8 cellular contexts compared by ENCODE assay signal in the genomic region with DNA sequence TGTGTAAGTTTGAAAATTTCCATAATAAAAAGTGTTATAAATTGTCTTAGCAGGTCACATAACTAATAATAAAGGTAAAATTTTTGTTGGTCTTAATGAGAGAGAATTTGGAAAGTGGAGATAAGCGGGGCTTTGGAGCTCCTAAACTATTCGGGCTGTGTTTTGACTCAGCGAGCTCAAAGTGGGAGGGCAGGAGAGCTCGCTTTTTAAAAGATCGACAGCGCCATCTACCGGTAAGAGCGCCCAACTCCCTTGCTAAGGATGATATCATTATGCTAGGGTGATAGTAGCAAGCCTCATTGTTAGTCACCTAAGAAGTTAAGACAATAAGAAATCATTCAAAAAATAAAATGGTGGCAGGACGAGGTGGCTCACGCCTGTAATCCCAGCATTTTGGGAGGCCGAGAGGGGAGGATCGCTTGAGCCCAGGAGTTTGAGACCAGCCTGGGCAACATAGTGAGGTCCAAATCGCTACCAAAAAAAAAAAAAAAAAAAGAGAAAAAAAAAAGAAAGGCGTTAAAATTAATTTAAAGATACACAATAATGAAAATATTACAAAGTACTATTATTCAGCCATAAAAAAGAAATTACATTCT. TPM values are rescaled to one million over a fixed set of nuclear protein-coding genes. Genes with fewer than 3 reads are reported as not detected.
DNase-seq lines count a peak whose midpoint lies in the region; ATAC-seq and TF ChIP-seq lines count a peak whose summit lies in the region.

No MANE protein-coding gene starts in this region.

- H3K9ac ChIP-seq in SU-DHL-6 (ENCODE audit: low read length) = no peak overlapping the region

- H2AFZ ChIP-seq in ACC112 (ENCODE audit: low read length, unreplicated experiment) (peak overlapping the region; percentile 26), SU-DHL-6 (ENCODE audit: low read depth, low read length, severe bottlenecking) (no peak overlapping the region)

- ATAC-seq in GM18861 (IDR thresholded peaks at IDR 0.05; ENCODE audit: unreplicated experiment) (peak; percentile 56), Right ventricle myocardium superior (ENCODE audit: poor library complexity) (peak; percentile 98)
- peak; percentile 97 to 100 for ATAC-seq in activated naive CD4-positive, alpha-beta T cell treated with anti-CD3 and anti-CD28 coated beads, Interleukin-2, amount 50 U/mL, for 72 hours

- no peaks in the 10 kb centered on the region for H3K36me3 Mint-ChIP-seq in activated naive CD4-positive, alpha-beta T cell treated with anti-CD3 and anti-CD28 coated beads, Interleukin-2, amount 50 U/mL, for 72 hours

- no peaks in the 10 kb centered on the region for H3K9me3 Mint-ChIP-seq in activated naive CD4-positive, alpha-beta T cell treated with anti-CD3 and anti-CD28 coated beads, Interleukin-2, amount 50 U/mL, for 72 hours

- intact Hi-C loops in Right ventricle myocardium superior (cut with DNase I) = loop anchor here (10.0 kb wide), 1 partner anchor 343 kb away; the partner anchor contains the start of genes FLOT1 and IER3
- intact Hi-C loops in prostate gland (cut with DNase I) = loop anchor here (5.0 kb wide), 1 partner anchor 260 kb away; no protein-coding TSS in a partner anchor
- intact Hi-C loops in vagina (cut with DNase I) = no loop called here

- no peaks in the 10 kb centered on the region for H3F3A ChIP-seq in SU-DHL-6 (ENCODE audit: insufficient read depth)

- WGBS in prostate gland = 13% methylated on average over 14 of the region's 14 CpGs

- H3K9me2 ChIP-seq in SU-DHL-6 (replicated peaks; ENCODE audit: insufficient read depth, low read length) = no peaks in the 10 kb centered on the region

- no peaks in the 10 kb centered on the region for H4K20me1 ChIP-seq in SU-DHL-6 (ENCODE audit: low read depth, low read length)

- H3K79me2 ChIP-seq in ACC112 (ENCODE audit: control insufficient read depth, insufficient read depth, low read length, unreplicated experiment) (no peaks in the 10 kb centered on the region), SU-DHL-6 (ENCODE audit: insufficient read depth, low read length) (no peaks in the 10 kb centered on the region)

- TF ChIP-seq POLR2A in prostate gland (IDR thresholded peaks at IDR 0.05) = no peak
- TF ChIP-seq POLR2A in vagina (IDR thresholded peaks at IDR 0.05) = no peak

- H3K36me3 ChIP-seq in ACC112 (ENCODE audit: insufficient read depth, low read length) (no peaks in the 10 kb centered on the region), SU-DHL-6 (ENCODE audit: low read length) (no peaks in the 10 kb centered on the region), prostate gland (no peaks in the 10 kb centered on the region), vagina (no peaks in the 10 kb centered on the region)

- no peaks in the 10 kb centered on the region for H3K9me3 ChIP-seq in SU-DHL-6 (ENCODE audit: insufficient read depth, low read length)
- no peaks in the 10 kb centered on the region for H3K9me3 ChIP-seq in prostate gland
- H3K9me3 ChIP-seq in vagina = no peaks in the 10 kb centered on the region

- H3K4me2 ChIP-seq in SU-DHL-6 (ENCODE audit: low read depth, low read length, poor library complexity, severe bottlenecking) = no peak overlapping the region

- H3K4me1 ChIP-seq in ACC112 (ENCODE audit: control insufficient read depth, insufficient read depth, low read length, unreplicated experiment) (peaks cover 19% of the 10 kb centered on the region), prostate gland (replicated peaks) (no peaks in the 10 kb centered on the region), vagina (peaks cover 12% of the 10 kb centered on the region)

- H3K27ac ChIP-seq in ACC112 (ENCODE audit: low read depth, low read length) (peak overlapping the region; percentile 50), SU-DHL-6 (ENCODE audit: low read depth, low read length) (no peak overlapping the region), prostate gland (no peak overlapping the region), vagina (peak overlapping the region; percentile 39)

- no peaks in the 10 kb centered on the region for H3K27me3 ChIP-seq in ACC112 (ENCODE audit: insufficient read depth, low read length)
- H3K27me3 ChIP-seq in SU-DHL-6 (ENCODE audit: low read length) = no peaks in the 10 kb centered on the region
- no peaks in the 10 kb centered on the region for H3K27me3 ChIP-seq in prostate gland (replicated peaks; ENCODE audit: insufficient read depth)
- no peaks in the 10 kb centered on the region for H3K27me3 ChIP-seq in vagina

- DNase-seq in NCI-H1048 (lab: John Stamatoyannopoulos, UW) = peak; percentile 56
- DNase-seq in activated naive CD4-positive, alpha-beta T cell treated with anti-CD3 and anti-CD28 coated beads, Interleukin-2, amount 50 U/mL, for 72 hours (ENCODE audit: low spot score in 2 of 2) = peak; percentile 83 to 89
- DNase-seq in Right ventricle myocardium superior = peak; percentile 90
- peak; percentile 88 for DNase-seq in prostate gland (ENCODE audit: low spot score)
- no peak for DNase-seq in vagina (ENCODE audit: extremely low spot score in 2 of 2)

- peak overlapping the region; percentile 49 for H3K4me3 ChIP-seq in ACC112 (ENCODE audit: low read depth, low read length)
- no peak overlapping the region for H3K4me3 ChIP-seq in SU-DHL-6 (ENCODE audit: insufficient read depth, low read length, poor library complexity, severe bottlenecking)
- no peak overlapping the region for H3K4me3 ChIP-seq in prostate gland
- H3K4me3 ChIP-seq in vagina = no peak overlapping the region

- peak; percentile 95 for TF ChIP-seq CTCF in SU-DHL-6 (IDR thresholded peaks at IDR 0.05; ENCODE audit: insufficient read depth, low read length, poor library complexity, severe bottlenecking)
- peak; percentile 65 to 86 (median 84) for TF ChIP-seq CTCF in prostate gland (IDR thresholded peaks at IDR 0.05)
- TF ChIP-seq CTCF in vagina (IDR thresholded peaks at IDR 0.05) = peak in 2 of 3 experiments; percentile 59 to 79

- H3K27ac Mint-ChIP-seq in activated naive CD4-positive, alpha-beta T cell treated with anti-CD3 and anti-CD28 coated beads, Interleukin-2, amount 50 U/mL, for 72 hours = no peak overlapping the region

RNA-seq across cellular contexts. Expression of gene C6orf15, which starts 24.8 kb away (rescaled TPM):
- total RNA-seq in activated naive CD4-positive, alpha-beta T cell treated with anti-CD3 and anti-CD28 coated beads, Interleukin-2, amount 50 U/mL, for 72 hours = not detected
- not detected for total RNA-seq in Right ventricle myocardium superior
- total RNA-seq in prostate gland = under 1 TPM in 1 of 2 donors, not detected in 1; 0.51 TPM
- total RNA-seq in vagina = not detected

RNA-seq across cellular contexts. Expression of gene PSORS1C1, which starts 27.0 kb away (rescaled TPM):
- 1 to 10 TPM in 1 of 2 donors, under 1 TPM in 1; 0.41 to 3.2 TPM for total RNA-seq in activated naive CD4-positive, alpha-beta T cell treated with anti-CD3 and anti-CD28 coated beads, Interleukin-2, amount 50 U/mL, for 72 hours
- total RNA-seq in Right ventricle myocardium superior (1.2 TPM), prostate gland (1 to 10 TPM; 1.2 to 3.5 TPM), vagina (9.6 TPM)

RNA-seq across cellular contexts. Expression of gene CDSN, which starts 32.7 kb away (rescaled TPM):
- total RNA-seq in activated naive CD4-positive, alpha-beta T cell treated with anti-CD3 and anti-CD28 coated beads, Interleukin-2, amount 50 U/mL, for 72 hours = not detected
- total RNA-seq in Right ventricle myocardium superior (not detected), prostate gland (1 to 10 TPM in 1 of 2 donors, under 1 TPM in 1; 0.50 to 1.5 TPM), vagina (1.5 TPM)

RNA-seq across cellular contexts. Expression of gene PSORS1C2, which starts 51.3 kb away (rescaled TPM):
- not detected for total RNA-seq in activated naive CD4-positive, alpha-beta T cell treated with anti-CD3 and anti-CD28 coated beads, Interleukin-2, amount 50 U/mL, for 72 hours
- not detected for total RNA-seq in Right ventricle myocardium superior
- not detected for total RNA-seq in prostate gland
- not detected for total RNA-seq in vagina

Comparison
In these comparisons a context has a peak if more than half of its experiments do, and no peak if none do; other contexts are left out.
1. H3K27ac ChIP-seq: peak in ACC112 (single experiment) and vagina (single experiment); none in SU-DHL-6 (single experiment) and prostate gland (0 of 2).
2. DNase-seq: peak in NCI-H1048 (single experiment), activated naive CD4-positive, alpha-beta T cell treated with anti-CD3 and anti-CD28 coated beads, Interleukin-2, amount 50 U/mL, for 72 hours (2 of 2), Right ventricle myocardium superior (single experiment) and prostate gland (single experiment); none in vagina (0 of 2).
3. Peak in every context shown above with its lines, with median percentiles within 50 percentile points of each other: ATAC-seq and CTCF ChIP-seq.